Comparison of ENCODE assay signal across 17 cellular contexts in genomic region chr1:89573410-89573809, GRCh38.
"Had no signal": no experiment of that assay in that cellular context is flagged by ENCODE, and none has a peak within 500 bp of the region (broad histone marks: within the 10 kb centered on the region; RNA-seq: fewer than 3 reads in every experiment).

No MANE protein-coding gene starts in this region.

- H3K4me2 ChIP-seq: hepatocyte had no signal

- H3K36me3 ChIP-seq: neutrophil, right atrium auricular region, upper lobe of right lung had no signal

- H3K4me3 Mint-ChIP-seq: naive thymus-derived CD4-positive, alpha-beta T cell had no signal

- H2AFZ ChIP-seq: hepatocyte had no signal

- H3K4me1 ChIP-seq: left ventricle myocardium inferior, right atrium auricular region, testis, upper lobe of right lung, vagina had no signal

- H3K27ac Mint-ChIP-seq: naive thymus-derived CD4-positive, alpha-beta T cell had no signal

- H3K9me3 ChIP-seq: left ventricle myocardium inferior, neutrophil, testis, tibial nerve, upper lobe of right lung, vagina had no signal

- DNase-seq: effector CD8-positive, alpha-beta T cell; left cardiac atrium; left ventricle myocardium inferior; mesenchymal stem cell; naive thymus-derived CD4-positive, alpha-beta T cell; small intestine; stimulated activated CD4-positive, alpha-beta T cell treated with anti-CD3 and anti-CD28 coated beads, Interleukin-2, amount 100 ng/mL, for 48 hours; stimulated activated naive CD8-positive, alpha-beta T cell treated with anti-CD3 and anti-CD28 coated beads, Interleukin-15, Interleukin-2, amounts not matched to agents 100 U/mL and 50 U/mL, for 24 hours; testis; upper lobe of right lung had no signal

- H3K27me3 Mint-ChIP-seq: naive thymus-derived CD4-positive, alpha-beta T cell had no signal

- H3K4me3 ChIP-seq: coronary artery, hepatocyte, left ventricle myocardium inferior, lung, right atrium auricular region, testis, tibial nerve, upper lobe of right lung, vagina had no signal

- H3K27me3 ChIP-seq: hepatocyte, neutrophil, right atrium auricular region, testis, tibial nerve, upper lobe of right lung, vagina had no signal

- ATAC-seq: left cardiac atrium; naive thymus-derived CD4-positive, alpha-beta T cell; stimulated activated naive CD8-positive, alpha-beta T cell treated with anti-CD3 and anti-CD28 coated beads, Interleukin-15, Interleukin-2, amounts not matched to agents 100 U/mL and 50 U/mL, for 24 hours; upper lobe of right lung had no signal

- H3K27ac ChIP-seq: coronary artery, hepatocyte, left ventricle myocardium inferior, neutrophil, right atrium auricular region, testis, upper lobe of right lung, vagina had no signal
